In genomic region chr6:32186496-32186840, GRCh38 we compare ENCODE assay signal across 10 cellular contexts. TPM values are rescaled to one million over a fixed set of nuclear protein-coding genes. Genes with fewer than 3 reads are reported as not detected.
A peak's percentile ranks its signal among the peaks of the same experiment; 100 is the strongest.
DNase-seq lines count a peak whose midpoint lies in the region; ATAC-seq and TF ChIP-seq lines count a peak whose summit lies in the region.
"Had no signal": no experiment of that assay in that cellular context is flagged by ENCODE, and none has a peak within 500 bp of the region (broad histone marks: within the 10 kb centered on the region; RNA-seq: fewer than 3 reads in every experiment).

No MANE protein-coding gene starts in this region.

- H3K4me3 Mint-ChIP-seq in HFFc6 (0 out of 2 replicates have a peak overlapping the region, but pooled peaks have one; percentile 16), neural progenitor cell (peak overlapping the region; percentile 78)

- H3K27me3 ChIP-seq in neural progenitor cell: no peaks in the 10 kb centered on the region

- H4K20me1 ChIP-seq in neural progenitor cell (ENCODE audit: low read depth): peaks cover 27% of the 10 kb centered on the region

- no peak overlapping the region for H3K9ac ChIP-seq in neural progenitor cell

- H3K9me3 Mint-ChIP-seq in HFFc6 (no peaks in the 10 kb centered on the region), neural progenitor cell (no peaks in the 10 kb centered on the region)

- no peak overlapping the region for H3K4me3 ChIP-seq in neural progenitor cell

- H3K4me1 ChIP-seq in neural progenitor cell: peaks cover 10% of the 10 kb centered on the region

- H3K27me3 Mint-ChIP-seq in HFFc6 (ENCODE audit: insufficient read depth): peaks cover 4% of the 10 kb centered on the region
- peaks cover 10% of the 10 kb centered on the region for H3K27me3 Mint-ChIP-seq in neural progenitor cell (ENCODE audit: insufficient read depth, low read depth)

- peaks cover 39% of the 10 kb centered on the region for H3K4me1 Mint-ChIP-seq in HFFc6 (ENCODE audit: low read depth)
- peaks cover 46% of the 10 kb centered on the region for H3K4me1 Mint-ChIP-seq in neural progenitor cell

- H3K36me3 ChIP-seq in neural progenitor cell: no peaks in the 10 kb centered on the region

- TF ChIP-seq CTCF in 22Rv1 (IDR thresholded peaks at IDR 0.05) (no peak), HFFc6 (IDR thresholded peaks at IDR 0.05) (no peak), neural progenitor cell (IDR thresholded peaks at IDR 0.05) (no peak)

- H3K36me3 Mint-ChIP-seq in HFFc6 (ENCODE audit: low read depth) (peaks cover 19% of the 10 kb centered on the region), neural progenitor cell (peaks cover 14% of the 10 kb centered on the region)

- H3K9me3 ChIP-seq in neural progenitor cell (ENCODE audit: low read depth): no peaks in the 10 kb centered on the region

- no peak overlapping the region for H3K4me2 ChIP-seq in neural progenitor cell

- peaks cover 50% of the 10 kb centered on the region for H3F3A ChIP-seq in neural progenitor cell (ENCODE audit: low read depth)

- peaks cover 36% of the 10 kb centered on the region for H3K79me2 ChIP-seq in neural progenitor cell (ENCODE audit: low read depth)

- peak overlapping the region; percentile 87 for H3K27ac ChIP-seq in 22Rv1
- H3K27ac ChIP-seq in cingulate gyrus (ENCODE audit: low read depth, low read length): peak overlapping the region; percentile 10
- H3K27ac ChIP-seq in neural progenitor cell: no peak overlapping the region

- no peak overlapping the region for H2AFZ ChIP-seq in neural progenitor cell (replicated peaks)

- ATAC-seq in HG02973 (IDR thresholded peaks at IDR 0.05; ENCODE audit: unreplicated experiment) (no peak), HG03432 (IDR thresholded peaks at IDR 0.05; ENCODE audit: unreplicated experiment) (no peak), GM18519 (IDR thresholded peaks at IDR 0.05; ENCODE audit: low FRiP score, unreplicated experiment) (no peak), HG02870 (IDR thresholded peaks at IDR 0.05; ENCODE audit: unreplicated experiment) (no peak)

- DNase-seq in HFFc6 (no peak), neural progenitor cell (ENCODE audit: low spot score) (no peak)
- DNase-seq: NCI-H2171 treated with DMSO at 0.1 percent for 48 hours; stimulated activated CD8-positive, alpha-beta memory T cell treated with anti-CD3 and anti-CD28 coated beads, Interleukin-4, amount 100 ng/mL, for 48 hours had no signal

- H3K27ac Mint-ChIP-seq in HFFc6 (peak overlapping the region; percentile 89), neural progenitor cell (no peak overlapping the region)

RNA-seq across cellular contexts. Expression of gene AGER, which starts 2.4 kb away (rescaled TPM):
- total RNA-seq in HFFc6 (2021; fragmentation: NEBNext Ultra II Directional; extraction: Animal tissue kit (Norgen Biotek cat#: 25700)): 1 to 10 TPM; 6.2 to 7.6 (median 6.5) TPM
- total RNA-seq in neural progenitor cell (ENCODE audit: low replicate concordance): 1.1 and 1.4 TPM in 2 replicates

RNA-seq across cellular contexts. Expression of gene PBX2, which starts 3.5 kb away (rescaled TPM):
- 10 to 100 TPM; 50.7 to 61.4 (median 56.2) TPM for total RNA-seq in HFFc6 (2021; fragmentation: NEBNext Ultra II Directional; extraction: Animal tissue kit (Norgen Biotek cat#: 25700))
- total RNA-seq in neural progenitor cell (ENCODE audit: low replicate concordance): 53.3 and 114 TPM in 2 replicates

RNA-seq across cellular contexts. Expression of gene GPSM3, which starts 6.0 kb away (rescaled TPM):
- total RNA-seq in HFFc6 (2021; fragmentation: NEBNext Ultra II Directional; extraction: Animal tissue kit (Norgen Biotek cat#: 25700)): 10 to 100 TPM in 1 of 6 experiments, 1 to 10 TPM in 5; 4.0 to 10.1 (median 7.6) TPM
- 3.4 and 4.5 TPM in 2 replicates for total RNA-seq in neural progenitor cell (ENCODE audit: low replicate concordance)

RNA-seq across cellular contexts. Expression of gene RNF5, which starts 8.3 kb away (rescaled TPM):
- total RNA-seq in HFFc6 (2021; fragmentation: NEBNext Ultra II Directional; extraction: Animal tissue kit (Norgen Biotek cat#: 25700)): 10 to 100 TPM; 30.0 to 37.4 (median 34.7) TPM
- total RNA-seq in neural progenitor cell (ENCODE audit: low replicate concordance): 129 and 169 TPM in 2 replicates

RNA-seq across cellular contexts. Expression of gene AGPAT1, which starts 10.6 kb away (rescaled TPM):
- total RNA-seq in HFFc6 (2021; fragmentation: NEBNext Ultra II Directional; extraction: Animal tissue kit (Norgen Biotek cat#: 25700)): 100 to 1,000 TPM in 5 of 6 experiments, 10 to 100 TPM in 1; 88.8 to 114 (median 104) TPM
- 46.9 and 105 TPM in 2 replicates for total RNA-seq in neural progenitor cell (ENCODE audit: low replicate concordance)
